Comparison of ENCODE assay signal across 8 cellular contexts in genomic region chr13:32315255-32316029, GRCh38. TPM values are rescaled to one million over a fixed set of nuclear protein-coding genes. Genes with fewer than 3 reads are reported as not detected.
DNase-seq lines count a peak whose midpoint lies in the region; ATAC-seq and TF ChIP-seq lines count a peak whose summit lies in the region.

Gene BRCA2, plus strand, starts transcription at chr13:32315508. Its CDS starts 953 bp downstream, at chr13:32316461.
Gene ZAR1L, minus strand, starts transcription at chr13:32315363. Its CDS starts 3,438 bp downstream, at chr13:32311925.

- no peak for TF ChIP-seq CTCF in AG09309 (IDR thresholded peaks at IDR 0.05; ENCODE audit: control insufficient read depth, insufficient read depth, low read depth, low read length, missing control alignments)
- no peak for TF ChIP-seq CTCF in kidney epithelial cell (IDR thresholded peaks at IDR 0.05; ENCODE audit: insufficient read depth, low read length, poor library complexity, severe bottlenecking)

- H3K27me3 ChIP-seq in kidney epithelial cell (ENCODE audit: control insufficient read depth, insufficient read depth, low read length) = no peaks in the 10 kb centered on the region

- ATAC-seq in GM18907 (IDR thresholded peaks at IDR 0.05; ENCODE audit: unreplicated experiment) = peak; percentile 94
- ATAC-seq in HG03135 (IDR thresholded peaks at IDR 0.05; ENCODE audit: unreplicated experiment) = peak; percentile 93

- H3K36me3 ChIP-seq in kidney epithelial cell (ENCODE audit: control insufficient read depth, insufficient read depth, low read length) = peaks cover 2% of the 10 kb centered on the region

- H3K4me3 ChIP-seq in AG09309 (ENCODE audit: control insufficient read depth, low read depth, low read length) = peak within 1 kb of the TSS; percentile 80
- H3K4me3 ChIP-seq in kidney epithelial cell (ENCODE audit: low read depth, low read length) = peak within 1 kb of the TSS; percentile 58

- peak; percentile 56 for DNase-seq in AG09309 (ENCODE audit: low read depth)
- peak; percentile 78 for DNase-seq in NCI-H446 treated with DMSO at 0.1 percent for 48 hours (lab: John Stamatoyannopoulos, UW)
- DNase-seq in activated CD4-positive, CD25-positive, alpha-beta regulatory T cell treated with anti-CD3 and anti-CD28 coated beads, Interleukin-2, amount 50 U/mL, for 72 hours = peak; percentile 88
- peak; percentile 84 for DNase-seq in cerebellar cortex (ENCODE audit: low spot score)
- no peak for DNase-seq in kidney epithelial cell (ENCODE audit: low read depth)
- peak; percentile 66 to 76 for DNase-seq in stimulated activated CD4-positive, alpha-beta T cell treated with anti-CD3 and anti-CD28 coated beads, Interleukin-15, amount 100 ng/mL, for 1 hour (ENCODE audit: low read depth in 1 of 2, low spot score in 1 of 2)

RNA-seq across cellular contexts. Expression of gene BRCA2, which starts in this region (rescaled TPM):
- total RNA-seq in kidney epithelial cell = 6.3 and 7.5 TPM in 2 replicates

RNA-seq across cellular contexts. Expression of gene ZAR1L, which starts in this region (rescaled TPM):
- total RNA-seq in kidney epithelial cell = 0.14 TPM in 1 of 2 replicates, not detected in the other
